In the genomic region with DNA sequence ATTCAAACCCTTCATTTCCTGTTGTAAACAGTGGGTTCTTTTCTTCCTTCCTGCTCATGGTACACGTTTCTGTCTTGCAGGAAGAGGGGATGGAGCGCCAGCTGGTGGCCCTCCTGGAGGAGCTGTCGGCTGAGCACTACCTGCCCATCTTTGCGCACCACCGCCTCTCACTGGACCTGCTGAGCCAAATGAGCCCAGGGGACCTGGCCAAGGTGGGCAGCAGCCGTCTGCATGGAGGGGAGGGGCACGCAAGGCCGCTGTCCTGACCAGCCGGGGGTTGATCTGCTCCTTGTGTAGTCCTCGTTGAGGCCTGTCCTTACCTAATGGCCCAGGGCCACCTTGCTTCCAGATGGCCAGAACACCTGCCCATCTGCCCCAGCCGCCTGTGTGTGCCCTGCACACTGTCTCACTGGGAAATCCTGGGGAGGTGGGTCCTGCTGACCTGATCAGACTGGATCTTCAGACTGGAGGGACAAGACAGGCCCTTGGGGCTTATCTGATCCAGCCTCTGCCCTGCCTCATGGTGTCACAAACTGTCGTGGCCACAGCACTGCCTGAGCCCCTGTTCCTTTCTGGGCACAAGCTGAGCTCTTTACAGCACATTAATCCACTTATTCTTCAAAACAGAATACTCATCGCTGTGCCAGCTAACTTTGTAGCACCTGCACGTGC, we compare ENCODE assay signal across 15 cellular contexts. TPM values are rescaled to one million over a fixed set of nuclear protein-coding genes. Genes with fewer than 3 reads are reported as not detected.
A peak's percentile ranks its signal among the peaks of the same experiment; 100 is the strongest.
DNase-seq lines count a peak whose midpoint lies in the region; ATAC-seq and TF ChIP-seq lines count a peak whose summit lies in the region.
"Had no signal": no experiment of that assay in that cellular context is flagged by ENCODE, and none has a peak within 500 bp of the region (broad histone marks: within the 10 kb centered on the region; RNA-seq: fewer than 3 reads in every experiment).

No MANE protein-coding gene starts in this region.

- no peak overlapping the region for H3K23ac ChIP-seq in mesenchymal stem cell (ENCODE audit: low read length in 2 of 2)

- no peak overlapping the region for H2AFZ ChIP-seq in mesenchymal stem cell (ENCODE audit: low read depth, low read length)

- H3K27ac ChIP-seq in right atrium auricular region (peak overlapping the region; percentile 82 to 88), heart left ventricle (peak overlapping the region in 6 of 12 donors; percentile 12 to 88 (median 76)), WERI-Rb-1 (peak overlapping the region; percentile 90), mesenchymal stem cell (ENCODE audit: low read length, poor library complexity, severe bottlenecking) (peak overlapping the region; percentile 83), vagina (peak overlapping the region; percentile 81)
- H3K27ac ChIP-seq: brain microvascular endothelial cell had no signal

- H2BK15ac ChIP-seq in mesenchymal stem cell (ENCODE audit: low read depth, poor library complexity, severe bottlenecking), result no peak overlapping the region

- peak overlapping the region in 1 of 2 experiments; percentile 26 for H3K14ac ChIP-seq in mesenchymal stem cell (ENCODE audit: low read length in 2 of 2)

- H3K27me3 ChIP-seq in right atrium auricular region (no peaks in the 10 kb centered on the region), heart left ventricle (no peaks in the 10 kb centered on the region), WERI-Rb-1 (ENCODE audit: insufficient read depth, low read depth, severe bottlenecking) (no peaks in the 10 kb centered on the region), mesenchymal stem cell (ENCODE audit: control insufficient read depth in 1 of 2, insufficient read depth in 1 of 2, low read length in 2 of 2) (no peaks in the 10 kb centered on the region), vagina (no peaks in the 10 kb centered on the region)
- H3K27me3 ChIP-seq: brain microvascular endothelial cell had no signal

- H2BK120ac ChIP-seq in mesenchymal stem cell (ENCODE audit: low read depth, low read length), result no peak overlapping the region

- H3K4me3 ChIP-seq in right atrium auricular region, result no peak overlapping the region
- no peak overlapping the region for H3K4me3 ChIP-seq in heart left ventricle
- no peak overlapping the region for H3K4me3 ChIP-seq in WERI-Rb-1 (ENCODE audit: low read depth, low read length)
- no peak overlapping the region for H3K4me3 ChIP-seq in mesenchymal stem cell (ENCODE audit: insufficient read depth in 1 of 2, low read depth in 1 of 2, low read length in 2 of 2)
- H3K4me3 ChIP-seq in vagina, result no peak overlapping the region
- H3K4me3 ChIP-seq: SK-N-MC had no signal

- WGBS in heart left ventricle, 4 donors, result 84 to 86% (median 85%) methylated on average over 7 to 14 of the region's 14 CpGs
- WGBS in mesenchymal stem cell, result 87% methylated on average over 14 of the region's 14 CpGs

- no peak for DNase-seq in right atrium auricular region (ENCODE audit: low spot score)
- no peak for DNase-seq in heart left ventricle
- DNase-seq in WERI-Rb-1, result peak; percentile 97
- DNase-seq in mesenchymal stem cell, result no peak
- DNase-seq in vagina (ENCODE audit: extremely low spot score in 2 of 2), result no peak
- no peak for DNase-seq in NCI-H1105 (lab: John Stamatoyannopoulos, UW)
- no peak for DNase-seq in activated CD4-positive, alpha-beta T cell treated with anti-CD3 and anti-CD28 coated beads, Interleukin-2, amount 50 U/mL, for 1 hour
- DNase-seq in sciatic nerve (ENCODE audit: low spot score), result no peak
- DNase-seq: activated CD4-positive, CD25-positive, alpha-beta regulatory T cell; NCI-H1105 treated with DMSO at 0.1 percent for 48 hours; NCI-H526 treated with DMSO at 0.1 percent for 48 hours; stimulated activated CD4-positive, alpha-beta T cell treated with anti-CD3 and anti-CD28 coated beads, Interleukin-2, amount 100 ng/mL, for 48 hours; stimulated activated naive B cell treated with anti-CD40 and anti-IgM and Interleukin-4, amounts not matched to agents 10 μg/mL and 1 μg/mL and 100 μg/mL, for 72 hours had no signal

- H3K4ac ChIP-seq in mesenchymal stem cell (ENCODE audit: low read depth in 1 of 2, low read length in 2 of 2), result no peak overlapping the region

- H4K8ac ChIP-seq in mesenchymal stem cell (ENCODE audit: low read length), result peak overlapping the region; percentile 33

- H3K9ac ChIP-seq in mesenchymal stem cell (ENCODE audit: low read length), result peak overlapping the region; percentile 76

- H2BK5ac ChIP-seq in mesenchymal stem cell (ENCODE audit: low read depth, low read length, poor library complexity, severe bottlenecking), result no peak overlapping the region

- peaks cover 46% of the 10 kb centered on the region for H3K36me3 ChIP-seq in right atrium auricular region
- H3K36me3 ChIP-seq in heart left ventricle, result peaks cover 0 to 81% (median 70%) of the 10 kb centered on the region in 9 donors
- H3K36me3 ChIP-seq in WERI-Rb-1, result peaks cover 25% of the 10 kb centered on the region
- H3K36me3 ChIP-seq in mesenchymal stem cell (ENCODE audit: control insufficient read depth in 1 of 2, insufficient read depth in 2 of 2, low read depth in 1 of 2, low read length in 2 of 2), result peaks cover 67 to 73% of the 10 kb centered on the region in 2 experiments
- H3K36me3 ChIP-seq in vagina, result peaks cover 0 to 23% of the 10 kb centered on the region in 2 donors

- H2AK5ac ChIP-seq in mesenchymal stem cell (ENCODE audit: low read length, severe bottlenecking), result peak overlapping the region; percentile 46

- TF ChIP-seq POLR2A in heart left ventricle (IDR thresholded peaks at IDR 0.05), result no peak
- no peak for TF ChIP-seq POLR2A in vagina (IDR thresholded peaks at IDR 0.05)

- H2BK12ac ChIP-seq in mesenchymal stem cell (ENCODE audit: low read length in 2 of 2), result peak overlapping the region in 1 of 2 experiments; percentile 83

- intact Hi-C loops in heart left ventricle (cut with DNase I) (no loop called here), vagina (cut with DNase I) (no loop called here), sciatic nerve (cut with DNase I) (no loop called here)

- H3K18ac ChIP-seq in mesenchymal stem cell (ENCODE audit: low read depth in 1 of 2, low read length in 2 of 2), result peak overlapping the region in 1 of 2 experiments; percentile 69

- H3K4me1 ChIP-seq in right atrium auricular region, result peaks cover 0 to 33% of the 10 kb centered on the region in 2 donors
- H3K4me1 ChIP-seq in heart left ventricle, result peaks cover 0 to 30% (median 12%) of the 10 kb centered on the region in 12 donors
- H3K4me1 ChIP-seq in mesenchymal stem cell (ENCODE audit: control insufficient read depth, insufficient read depth, low read depth, low read length), result peaks cover 54% of the 10 kb centered on the region
- H3K4me1 ChIP-seq in vagina, result peaks cover 30% of the 10 kb centered on the region

- TF ChIP-seq CTCF in right atrium auricular region (IDR thresholded peaks at IDR 0.05) (no peak), heart left ventricle (IDR thresholded peaks at IDR 0.05) (no peak), WERI-Rb-1 (IDR thresholded peaks at IDR 0.05; ENCODE audit: low read depth, low read length) (peak; percentile 74), vagina (IDR thresholded peaks at IDR 0.05) (no peak)

- H3K79me1 ChIP-seq in mesenchymal stem cell (replicated peaks; ENCODE audit: low read length, poor library complexity, severe bottlenecking), result peaks cover 14% of the 10 kb centered on the region

- H4K91ac ChIP-seq in mesenchymal stem cell (ENCODE audit: low read length), result no peak overlapping the region

- ATAC-seq in heart left ventricle (no peak), sciatic nerve (no peak)
- ATAC-seq: stimulated activated naive B cell treated with anti-CD40 and anti-IgM and Interleukin-4, amounts not matched to agents 10 μg/mL and 1 μg/mL and 100 μg/mL, for 72 hours had no signal

- H3K9me3 ChIP-seq in right atrium auricular region (no peaks in the 10 kb centered on the region), heart left ventricle (no peaks in the 10 kb centered on the region), WERI-Rb-1 (ENCODE audit: severe bottlenecking) (no peaks in the 10 kb centered on the region), mesenchymal stem cell (ENCODE audit: control insufficient read depth, low read length) (no peaks in the 10 kb centered on the region), vagina (no peaks in the 10 kb centered on the region)

- H3K4me2 ChIP-seq in mesenchymal stem cell (ENCODE audit: low read length, poor library complexity, severe bottlenecking), result no peak overlapping the region

RNA-seq across cellular contexts. Expression of a gene that starts 44.7 kb away (rescaled TPM):
- 10 to 100 TPM; 12.0 to 23.1 TPM for total RNA-seq in right atrium auricular region
- 10 to 100 TPM; 21.9 to 42.2 (median 31.6) TPM for total RNA-seq in heart left ventricle
- polyA plus RNA-seq in heart left ventricle, result 10 to 100 TPM; 22.2 to 38.0 TPM
- 7.9 TPM for polyA plus RNA-seq in mesenchymal stem cell (2013, experiment 1 of 2)
- polyA plus RNA-seq in mesenchymal stem cell (2013, experiment 2 of 2), result 7.2 TPM
- total RNA-seq in vagina, result 30.0 TPM
- 27.0 TPM for total RNA-seq in sciatic nerve

RNA-seq across cellular contexts. Expression of a gene that starts 44.8 kb away (rescaled TPM):
- total RNA-seq in right atrium auricular region, result 1,000 to 10,000 TPM in 1 of 2 donors, 100 to 1,000 TPM in 1; 623 to 1,266 TPM
- total RNA-seq in heart left ventricle, result 100 to 1,000 TPM; 408 to 937 (median 547) TPM
- polyA plus RNA-seq in heart left ventricle, result 1,000 to 10,000 TPM; 1,225 to 1,523 TPM
- 2,850 TPM for polyA plus RNA-seq in mesenchymal stem cell (2013, experiment 1 of 2)
- 2,702 TPM for polyA plus RNA-seq in mesenchymal stem cell (2013, experiment 2 of 2)
- total RNA-seq in vagina, result 2,572 TPM
- 894 TPM for total RNA-seq in sciatic nerve
